Comparison of ENCODE assay signal across 31 cellular contexts in the genomic region with DNA sequence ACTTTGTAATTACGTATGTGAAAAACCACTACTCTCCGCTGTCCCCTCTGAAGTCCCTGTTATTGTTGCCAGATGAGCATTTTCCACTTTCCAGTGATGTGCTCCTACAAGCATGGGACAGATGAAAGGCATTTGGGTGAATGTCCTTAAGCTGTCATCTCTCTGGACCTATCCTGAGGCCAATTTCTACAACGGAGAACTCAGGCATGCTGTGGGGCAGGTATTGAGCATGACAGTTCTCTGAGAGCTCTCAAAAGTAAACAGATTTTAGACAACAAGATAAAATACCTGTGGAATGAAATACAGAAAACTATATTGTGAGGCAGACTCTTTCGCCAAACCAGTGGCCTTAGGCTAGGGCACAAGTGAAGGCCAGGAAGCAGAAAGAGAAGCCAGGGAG.
A peak's percentile ranks its signal among the peaks of the same experiment; 100 is the strongest.
DNase-seq lines count a peak whose midpoint lies in the region; ATAC-seq, FAIRE-seq and TF ChIP-seq lines count a peak whose summit lies in the region.
"Had no signal": no experiment of that assay in that cellular context is flagged by ENCODE, and none has a peak within 500 bp of the region (broad histone marks: within the 10 kb centered on the region; RNA-seq: fewer than 3 reads in every experiment).

No MANE protein-coding gene starts in this region.

- no peak overlapping the region for H3K18ac ChIP-seq in trophoblast cell (ENCODE audit: low read length)

- no peak overlapping the region for H3K14ac ChIP-seq in trophoblast cell (ENCODE audit: low read length)

- H3K4me2 ChIP-seq in K562 (ENCODE audit: insufficient read depth, low read length) = no peak overlapping the region
- no peak overlapping the region for H3K4me2 ChIP-seq in trophoblast cell (ENCODE audit: low read length)
- H3K4me2 ChIP-seq: A549; BLaER1; BLaER1 treated with 17β-estradiol and CSF1 and Interleukin-3, amounts not matched to agents 10 nM and 100 nM had no signal

- H3K9ac ChIP-seq in K562 (ENCODE audit: insufficient read depth in 1 of 2, low read depth in 2 of 2, low read length in 2 of 2) (no peak overlapping the region), trophoblast cell (ENCODE audit: low read length) (no peak overlapping the region)
- H3K9ac ChIP-seq: BLaER1; BLaER1 treated with 17β-estradiol and CSF1 and Interleukin-3, amounts not matched to agents 10 nM and 100 nM had no signal

- peak overlapping the region; percentile 77 for H2AK5ac ChIP-seq in trophoblast cell (ENCODE audit: low read length)

- H3K23ac ChIP-seq in trophoblast cell (ENCODE audit: low read length) = no peak overlapping the region

- in situ Hi-C loops in K562 (cut with MboI) = no loop called here

- H3K36me3 ChIP-seq in K562 (ENCODE audit: control insufficient read depth, insufficient read depth, low read length) (peaks cover 26% of the 10 kb centered on the region; the same call in 2 of the 3 replicates), trophoblast cell (ENCODE audit: control insufficient read depth in 1 of 2, insufficient read depth in 2 of 2, low read length in 2 of 2) (no peaks in the 10 kb centered on the region)
- H3K36me3 ChIP-seq: BE2C; BLaER1; BLaER1 treated with 17β-estradiol and CSF1 and Interleukin-3, amounts not matched to agents 10 nM and 100 nM had no signal

- no peak overlapping the region for H3K4ac ChIP-seq in trophoblast cell (ENCODE audit: low read depth, low read length)

- H3K27ac ChIP-seq in K562 (ENCODE audit: extremely low read depth, low read depth, low read length) = no peak overlapping the region
- H3K27ac ChIP-seq in trophoblast cell (ENCODE audit: low read depth, low read length) = no peak overlapping the region
- H3K27ac ChIP-seq: 22Rv1; A549; BLaER1; BLaER1 treated with 17β-estradiol and CSF1 and Interleukin-3, amounts not matched to agents 10 nM and 100 nM; C4-2B had no signal

- peaks cover 3% of the 10 kb centered on the region for H3K79me1 ChIP-seq in trophoblast cell (ENCODE audit: low read length)

- no peaks in the 10 kb centered on the region for H4K20me1 ChIP-seq in K562 (replicated peaks; ENCODE audit: control insufficient read depth, insufficient read depth, low read length)
- H4K20me1 ChIP-seq: BLaER1; BLaER1 treated with 17β-estradiol and CSF1 and Interleukin-3, amounts not matched to agents 10 nM and 100 nM had no signal

- FAIRE-seq in K562 (lab: Jason Lieb, UNC) = peak; percentile 49
- FAIRE-seq: A204.1, D721Med had no signal

- no peak overlapping the region for H2BK5ac ChIP-seq in trophoblast cell (ENCODE audit: low read depth, low read length, poor library complexity)

- no peak overlapping the region for H3K4me3 ChIP-seq in K562
- no peak overlapping the region for H3K4me3 ChIP-seq in trophoblast cell (ENCODE audit: low read depth, low read length)
- H3K4me3 ChIP-seq: A549; BLaER1; BLaER1 treated with 17β-estradiol and CSF1 and Interleukin-3, amounts not matched to agents 10 nM and 100 nM had no signal

- intact Hi-C loops in K562 (cut with micrococcal nuclease) = no loop called here

- ATAC-seq in K562 = no peak
- ATAC-seq: A549; CD8-positive, alpha-beta T cell had no signal

- H3K9me3 ChIP-seq in K562 (replicated peaks; ENCODE audit: control insufficient read depth, insufficient read depth, low read depth, low read length) (no peaks in the 10 kb centered on the region), trophoblast cell (ENCODE audit: insufficient read depth, low read depth, low read length) (peaks cover 2% of the 10 kb centered on the region)
- H3K9me3 ChIP-seq: A549; BE2C; BLaER1; BLaER1 treated with 17β-estradiol and CSF1 and Interleukin-3, amounts not matched to agents 10 nM and 100 nM; Caco-2 had no signal

- CTCF ChIA-PET in K562 (lab: Yijun Ruan, JAX; ENCODE audit: low intra/inter-chr PET ratio) = no interaction called here

- BruUV-seq in K562 (replicated peaks; lab: Mats Ljungman, UMichigan) = no TSS peak

- H3K4me1 ChIP-seq in K562 (replicated peaks in 1 of 2; ENCODE audit: control insufficient read depth in 2 of 2, insufficient read depth in 2 of 2, low read length in 2 of 2) = no peaks in the 10 kb centered on the region
- H3K4me1 ChIP-seq in trophoblast cell (ENCODE audit: control insufficient read depth in 1 of 2, insufficient read depth in 2 of 2, low read length in 2 of 2) = peaks cover 3 to 4% of the 10 kb centered on the region in 2 experiments
- H3K4me1 ChIP-seq: A549, BE2C, BLaER1, Caco-2 had no signal

- H4K12ac ChIP-seq in trophoblast cell (ENCODE audit: low read depth, low read length) = no peak overlapping the region

- no peak overlapping the region for H2BK120ac ChIP-seq in trophoblast cell (ENCODE audit: insufficient read depth, low read length, poor library complexity)

- 93% methylated on average over 4 of the region's 4 CpGs for WGBS in K562 (ENCODE audit: insufficient coverage, low coverage, missing lambda C conversion rate)
- no CpG with 5 or more reads among the region's 4 CpGs for WGBS in trophoblast cell (ENCODE audit: extremely low coverage, insufficient coverage, insufficient read length)

- H2BK12ac ChIP-seq in trophoblast cell (ENCODE audit: low read length) = no peak overlapping the region

- POLR2A ChIA-PET in K562 (lab: Yijun Ruan, JAX) = no interaction called here

- TF ChIP-seq POLR2A in K562 (conservative IDR thresholded peaks at IDR 0.05) = no peak

- H2AFZ ChIP-seq in K562 (ENCODE audit: low read depth, low read length) = no peak overlapping the region
- H2AFZ ChIP-seq in trophoblast cell (ENCODE audit: insufficient read depth, low read length, poor library complexity) = no peak overlapping the region

- TF ChIP-seq EP300 in K562 (IDR thresholded peaks at IDR 0.05; ENCODE audit: low read length) = no peak

- no peaks in the 10 kb centered on the region for H3K27me3 ChIP-seq in K562 (ENCODE audit: control insufficient read depth in 2 of 2, insufficient read depth in 2 of 2, low read length in 2 of 2)
- H3K27me3 ChIP-seq in trophoblast cell (ENCODE audit: insufficient read depth, low read length) = no peaks in the 10 kb centered on the region
- H3K27me3 ChIP-seq: BE2C; BLaER1; BLaER1 treated with 17β-estradiol and CSF1 and Interleukin-3, amounts not matched to agents 10 nM and 100 nM had no signal

- H3K79me2 ChIP-seq in K562 (ENCODE audit: control insufficient read depth, insufficient read depth, low read length) (peaks cover 82% of the 10 kb centered on the region), trophoblast cell (ENCODE audit: control insufficient read depth, insufficient read depth, low read length, poor library complexity) (no peaks in the 10 kb centered on the region)

- no peaks in the 10 kb centered on the region for H3K9me1 ChIP-seq in K562 (ENCODE audit: control insufficient read depth, insufficient read depth, low read length)

- peak overlapping the region; percentile 33 for H4K91ac ChIP-seq in trophoblast cell (ENCODE audit: low read depth, low read length)

- DNase-seq in K562 (ENCODE audit: extremely low read depth in 1 of 4, low spot score in 3 of 4) = no peak
- peak; percentile 83 to 94 for DNase-seq in trophoblast cell
- DNase-seq in iPS-NIHi7 (ENCODE audit: extremely low spot score) = no peak
- no peak for DNase-seq in cerebellar nuclear complex (lab: John Stamatoyannopoulos, UW)
- DNase-seq: 8988T; ACHN; AML-193; BE2C; C1 segment of cervical spinal cord; Caco-2; Calu3; CD4-positive, alpha-beta memory T cell; CD4-positive, alpha-beta T cell; CD4-positive, CD25-positive, alpha-beta regulatory T cell; CD8-positive, alpha-beta memory T cell; CD8-positive, alpha-beta T cell; COR-L47; DMS 273 treated with DMSO at 0.1 percent for 48 hours; DMS153; DMS53; DMS79; DMS79 treated with DMSO at 0.1 percent for 48 hours; DND-41; EL had no signal

- no peak overlapping the region for H4K8ac ChIP-seq in trophoblast cell (ENCODE audit: low read depth, low read length)

- TF ChIP-seq CTCF in K562 (IDR thresholded peaks at IDR 0.05 in 2 of 3, conservative IDR thresholded peaks at IDR 0.05 in 1 of 3; ENCODE audit: insufficient read depth in 2 of 3, low read depth in 1 of 3, low read length in 3 of 3) = no peak

- TF ChIP-seq RAD21 in K562 (CRISPR knock-in tag; conservative IDR thresholded peaks at IDR 0.05 in 1 of 2, IDR thresholded peaks at IDR 0.05 in 1 of 2) = no peak

TF ChIP-seq in K562, 482 proteins besides CTCF, POLR2A, EP300 and RAD21 (continues in another document):
- no peak for TF ChIP-seq HNRNPL (IDR thresholded peaks at IDR 0.05; ENCODE audit: low read depth, low read length)
- TF ChIP-seq, protein P1, sequence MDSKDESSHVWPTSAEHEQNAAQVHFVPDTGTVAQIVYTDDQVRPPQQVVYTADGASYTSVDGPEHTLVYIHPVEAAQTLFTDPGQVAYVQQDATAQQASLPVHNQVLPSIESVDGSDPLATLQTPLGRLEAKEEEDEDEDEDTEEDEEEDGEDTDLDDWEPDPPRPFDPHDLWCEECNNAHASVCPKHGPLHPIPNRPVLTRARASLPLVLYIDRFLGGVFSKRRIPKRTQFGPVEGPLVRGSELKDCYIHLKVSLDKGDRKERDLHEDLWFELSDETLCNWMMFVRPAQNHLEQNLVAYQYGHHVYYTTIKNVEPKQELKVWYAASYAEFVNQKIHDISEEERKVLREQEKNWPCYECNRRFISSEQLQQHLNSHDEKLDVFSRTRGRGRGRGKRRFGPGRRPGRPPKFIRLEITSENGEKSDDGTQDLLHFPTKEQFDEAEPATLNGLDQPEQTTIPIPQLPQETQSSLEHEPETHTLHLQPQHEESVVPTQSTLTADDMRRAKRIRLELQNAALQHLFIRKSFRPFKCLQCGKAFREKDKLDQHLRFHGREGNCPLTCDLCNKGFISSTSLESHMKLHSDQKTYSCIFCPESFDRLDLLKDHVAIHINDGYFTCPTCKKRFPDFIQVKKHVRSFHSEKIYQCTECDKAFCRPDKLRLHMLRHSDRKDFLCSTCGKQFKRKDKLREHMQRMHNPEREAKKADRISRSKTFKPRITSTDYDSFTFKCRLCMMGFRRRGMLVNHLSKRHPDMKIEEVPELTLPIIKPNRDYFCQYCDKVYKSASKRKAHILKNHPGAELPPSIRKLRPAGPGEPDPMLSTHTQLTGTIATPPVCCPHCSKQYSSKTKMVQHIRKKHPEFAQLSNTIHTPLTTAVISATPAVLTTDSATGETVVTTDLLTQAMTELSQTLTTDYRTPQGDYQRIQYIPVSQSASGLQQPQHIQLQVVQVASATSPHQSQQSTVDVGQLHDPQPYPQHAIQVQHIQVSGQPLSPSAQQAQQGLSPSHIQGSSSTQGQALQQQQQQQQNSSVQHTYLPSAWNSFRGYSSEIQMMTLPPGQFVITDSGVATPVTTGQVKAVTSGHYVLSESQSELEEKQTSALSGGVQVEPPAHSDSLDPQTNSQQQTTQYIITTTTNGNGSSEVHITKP (IDR thresholded peaks at IDR 0.05; ENCODE audit: partially characterized antibody) = no peak
- TF ChIP-seq ZNF785 (CRISPR knock-in tag; IDR thresholded peaks at IDR 0.05) = no peak
- TF ChIP-seq SIX5 (IDR thresholded peaks at IDR 0.05; ENCODE audit: borderline replicate concordance in 1 of 2, insufficient read depth in 1 of 2, low read depth in 1 of 2, low read length in 2 of 2) = no peak

Comparison
In these comparisons a context has a peak if more than half of its experiments do, and no peak if none do; other contexts are left out.
1. DNase-seq: peak in trophoblast cell (2 of 2); none in K562 (0 of 4), iPS-NIHi7 (single experiment) and cerebellar nuclear complex (0 of 2).